In the genomic region with DNA sequence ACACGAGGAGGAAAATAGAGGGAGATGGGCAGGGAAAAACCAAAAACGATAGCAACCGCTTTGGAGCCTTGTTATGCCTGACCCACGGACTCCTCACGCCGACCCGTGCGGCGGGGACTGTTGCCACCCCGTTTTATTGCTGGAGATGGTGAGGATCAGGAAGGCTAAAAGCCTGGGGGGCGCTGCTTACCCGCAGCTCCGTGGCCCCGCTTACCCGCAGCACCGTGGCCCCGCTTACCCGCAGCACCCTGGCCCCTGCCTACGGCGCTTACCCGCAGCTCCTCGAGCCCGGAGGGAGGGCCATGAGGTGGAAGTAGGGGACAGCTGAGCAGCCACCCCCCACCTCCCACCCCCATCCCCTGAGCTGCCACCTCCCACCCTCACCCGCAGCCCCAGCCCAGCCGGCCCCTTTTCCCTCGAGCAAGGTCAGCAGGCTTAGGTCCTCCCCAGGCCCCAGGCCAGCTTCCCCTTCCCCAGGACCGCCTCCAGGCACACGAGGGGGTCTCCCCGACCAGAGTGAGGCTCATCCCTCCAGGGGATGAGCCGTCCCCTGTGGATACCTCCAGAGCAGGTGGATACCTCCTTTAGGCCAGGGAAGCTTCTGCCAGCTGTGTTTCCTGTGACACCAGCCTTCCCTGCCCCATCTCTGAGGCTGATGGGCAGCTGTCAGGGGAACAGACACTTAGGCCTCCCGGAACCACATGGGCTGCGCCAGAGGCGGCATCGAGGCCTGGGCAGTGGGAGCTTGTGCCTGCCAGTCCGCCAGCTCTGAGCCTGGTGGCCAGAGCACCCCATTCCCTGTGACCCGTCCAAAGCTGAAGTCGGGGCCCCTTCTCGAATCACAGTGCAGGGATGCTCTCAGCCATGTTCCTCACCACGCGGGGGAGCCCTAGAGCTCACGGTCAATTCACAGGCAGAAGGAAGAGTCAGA, we compare ENCODE assay signal across 8 cellular contexts.
DNase-seq lines count a peak whose midpoint lies in the region; ATAC-seq and TF ChIP-seq lines count a peak whose summit lies in the region.

No MANE protein-coding gene starts in this region.

- H3K36me3 Mint-ChIP-seq in stimulated activated memory B cell treated with anti-CD40 and anti-IgM and Interleukin-4, amounts not matched to agents 10 μg/mL and 1 μg/mL and 100 μg/mL, for 72 hours: no peaks in the 10 kb centered on the region

- H3K27me3 Mint-ChIP-seq in stimulated activated memory B cell treated with anti-CD40 and anti-IgM and Interleukin-4, amounts not matched to agents 10 μg/mL and 1 μg/mL and 100 μg/mL, for 72 hours: peaks cover 47% of the 10 kb centered on the region

- peak overlapping the region; percentile 45 for H3K4me3 Mint-ChIP-seq in stimulated activated memory B cell treated with anti-CD40 and anti-IgM and Interleukin-4, amounts not matched to agents 10 μg/mL and 1 μg/mL and 100 μg/mL, for 72 hours

- no peak overlapping the region for H3K27ac ChIP-seq in coronary artery

- no peaks in the 10 kb centered on the region for H3K9me3 Mint-ChIP-seq in stimulated activated memory B cell treated with anti-CD40 and anti-IgM and Interleukin-4, amounts not matched to agents 10 μg/mL and 1 μg/mL and 100 μg/mL, for 72 hours

- no peak for TF ChIP-seq CTCF in coronary artery (IDR thresholded peaks at IDR 0.05)

- no peak overlapping the region for H3K27ac Mint-ChIP-seq in stimulated activated memory B cell treated with anti-CD40 and anti-IgM and Interleukin-4, amounts not matched to agents 10 μg/mL and 1 μg/mL and 100 μg/mL, for 72 hours

- peaks cover 21% of the 10 kb centered on the region for H3K4me1 Mint-ChIP-seq in stimulated activated memory B cell treated with anti-CD40 and anti-IgM and Interleukin-4, amounts not matched to agents 10 μg/mL and 1 μg/mL and 100 μg/mL, for 72 hours

- DNase-seq in ELF-1 (ENCODE audit: low read depth, low spot score): peak; percentile 76
- peak; percentile 38 for DNase-seq in M059J (ENCODE audit: low read depth)
- peak; percentile 86 for DNase-seq in activated CD4-positive, alpha-beta T cell treated with anti-CD3 and anti-CD28 coated beads for 48 hours
- no peak for DNase-seq in coronary artery (ENCODE audit: low spot score)
- DNase-seq in myocyte (ENCODE audit: low read depth): peak; percentile 50

- peak; percentile 72 for ATAC-seq in stimulated activated memory B cell treated with anti-CD40 and anti-IgM and Interleukin-4, amounts not matched to agents 10 μg/mL and 1 μg/mL and 100 μg/mL, for 72 hours
- ATAC-seq in GM21619 (IDR thresholded peaks at IDR 0.05; ENCODE audit: unreplicated experiment) (no peak), HG03571 (IDR thresholded peaks at IDR 0.05; ENCODE audit: unreplicated experiment) (no peak)

- peak overlapping the region; percentile 36 for H3K4me3 ChIP-seq in coronary artery
